ENCODE assay signal across 14 cellular contexts in genomic region chr6:20873425-20874190, GRCh38.
DNase-seq lines count a peak whose midpoint lies in the region; ATAC-seq and TF ChIP-seq lines count a peak whose summit lies in the region.
"Had no signal": no experiment of that assay in that cellular context is flagged by ENCODE, and none has a peak within 500 bp of the region (broad histone marks: within the 10 kb centered on the region; RNA-seq: fewer than 3 reads in every experiment).

No MANE protein-coding gene starts in this region.

- no peaks in the 10 kb centered on the region for H4K20me1 ChIP-seq in HCT116 (ENCODE audit: insufficient read depth)
- H4K20me1 ChIP-seq: BLaER1 had no signal

- 79 to 81% methylated on average over 7 of the region's 7 CpGs for WGBS in thyroid gland, 2 donors
- 79 to 87% methylated on average over 7 of the region's 7 CpGs for WGBS in transverse colon (ENCODE audit: low coverage in 1 of 2), 2 donors

- H3K4me1 Mint-ChIP-seq in activated CD4-positive, alpha-beta T cell treated with anti-CD3 and anti-CD28 coated beads for 36 hours: peaks cover 14% of the 10 kb centered on the region

- DNase-seq in A673 (ENCODE audit: low spot score): peak; percentile 27
- DNase-seq in HCT116 (ENCODE audit: low read depth, low spot score): no peak
- no peak for DNase-seq in SK-N-MC (ENCODE audit: low read depth, low spot score)
- DNase-seq in foreskin keratinocyte: no peak
- DNase-seq in thyroid gland: no peak
- DNase-seq in activated CD4-positive, alpha-beta T cell treated with anti-CD3 and anti-CD28 coated beads for 48 hours: no peak
- DNase-seq in activated CD4-positive, alpha-beta T cell treated with anti-CD3 and anti-CD28 coated beads for 36 hours: no peak
- no peak for DNase-seq in transverse colon
- DNase-seq: activated CD4-positive, alpha-beta T cell treated with anti-CD3 and anti-CD28 coated beads for 4 hours; activated gamma-delta T cell treated with Interleukin-2 at 50 U/mL for 16 hours; naive thymus-derived CD4-positive, alpha-beta T cell; NCI-H2171 treated with DMSO at 0.1 percent for 48 hours; SHP77 treated with DMSO at 0.1 percent for 48 hours had no signal

- no peaks in the 10 kb centered on the region for H3K36me3 ChIP-seq in A673 (ENCODE audit: insufficient read depth, low read length, poor library complexity, severe bottlenecking)
- no peaks in the 10 kb centered on the region for H3K36me3 ChIP-seq in HCT116 (ENCODE audit: control insufficient read depth in 1 of 2, insufficient read depth in 2 of 2, low read length in 2 of 2)
- H3K36me3 ChIP-seq in SK-N-MC (ENCODE audit: insufficient read depth, low read length): no peaks in the 10 kb centered on the region
- no peaks in the 10 kb centered on the region for H3K36me3 ChIP-seq in thyroid gland
- no peaks in the 10 kb centered on the region for H3K36me3 ChIP-seq in transverse colon
- H3K36me3 ChIP-seq: BLaER1 had no signal

- H3K4me3 ChIP-seq in A673 (ENCODE audit: low read depth, low read length, poor library complexity, severe bottlenecking) (no peak overlapping the region), HCT116 (replicated peaks in 1 of 2; ENCODE audit: low read depth in 1 of 2, low read length in 2 of 2) (no peak overlapping the region), SK-N-MC (no peak overlapping the region), thyroid gland (replicated peaks in 1 of 3) (no peak overlapping the region), transverse colon (no peak overlapping the region)
- H3K4me3 ChIP-seq: BLaER1 had no signal

- intact Hi-C loops in A673 (cut with micrococcal nuclease; ENCODE audit: unreplicated experiment) (loop anchor here (5.0 to 10.0 kb wide), 3 partner anchors 119 to 311 kb away; no protein-coding TSS in a partner anchor), HCT116 (cut with micrococcal nuclease) (loop anchor here (2.0 to 10.0 kb wide), 2 partner anchors 309 to 431 kb away; no protein-coding TSS in a partner anchor), thyroid gland (cut with DNase I) (loop anchor here (10.0 kb wide), 1 partner anchor 711 kb away; no protein-coding TSS in a partner anchor), transverse colon (cut with DNase I; ENCODE audit: low total_unique reads) (no loop called here)
- intact Hi-C loops in activated CD4-positive, alpha-beta T cell treated with anti-CD3 and anti-CD28 coated beads for 36 hours (cut with DNase I, micrococcal nuclease): loop anchor here in 1 of 2 experiments (10.0 kb wide), 1 partner anchor 391 kb away; no protein-coding TSS in a partner anchor

- H3K9me3 ChIP-seq in A673 (ENCODE audit: low read depth, low read length, poor library complexity, severe bottlenecking): no peaks in the 10 kb centered on the region
- no peaks in the 10 kb centered on the region for H3K9me3 ChIP-seq in HCT116 (ENCODE audit: control insufficient read depth in 1 of 2, insufficient read depth in 1 of 2, low read depth in 1 of 2, low read length in 2 of 2)
- H3K9me3 ChIP-seq in SK-N-MC (ENCODE audit: low read depth, low read length): no peaks in the 10 kb centered on the region
- no peaks in the 10 kb centered on the region for H3K9me3 ChIP-seq in thyroid gland
- no peaks in the 10 kb centered on the region for H3K9me3 ChIP-seq in transverse colon
- H3K9me3 ChIP-seq: BLaER1 had no signal

- H3K9me3 Mint-ChIP-seq in activated CD4-positive, alpha-beta T cell treated with anti-CD3 and anti-CD28 coated beads for 36 hours (ENCODE audit: low read depth): no peaks in the 10 kb centered on the region

- peak; percentile 61 for TF ChIP-seq RAD21 in HCT116 (IDR thresholded peaks at IDR 0.05; ENCODE audit: low read depth)

- RAD21 ChIA-PET in HCT116 (lab: Charles Lee; ENCODE audit: low non-redundant PET in 1 of 2, low total read pairs in 2 of 2, uncharacterized antibody in 2 of 2, unreplicated experiment in 2 of 2): interaction anchor here (0.5 to 1.1 kb wide), 2 partner anchors 307 to 715 kb away, joined by 3 to 4 read pairs; no protein-coding TSS in a partner anchor

- H3K4me1 ChIP-seq in A673 (ENCODE audit: insufficient read depth, low read length, poor library complexity, severe bottlenecking): peaks cover 31% of the 10 kb centered on the region
- H3K4me1 ChIP-seq in HCT116 (ENCODE audit: control insufficient read depth in 1 of 2, insufficient read depth in 2 of 2, low read length in 2 of 2): peaks cover 35 to 41% of the 10 kb centered on the region in 2 experiments
- H3K4me1 ChIP-seq in foreskin keratinocyte: peaks cover 17% of the 10 kb centered on the region
- H3K4me1 ChIP-seq in thyroid gland: peaks cover 0 to 6% of the 10 kb centered on the region in 2 donors
- peaks cover 0 to 5% (median 0%) of the 10 kb centered on the region in 4 donors for H3K4me1 ChIP-seq in transverse colon

- H3K27me3 ChIP-seq in A673 (replicated peaks; ENCODE audit: insufficient read depth, low read depth, low read length, poor library complexity) (no peaks in the 10 kb centered on the region), HCT116 (ENCODE audit: insufficient read depth, low read length) (no peaks in the 10 kb centered on the region), foreskin keratinocyte (no peaks in the 10 kb centered on the region), thyroid gland (no peaks in the 10 kb centered on the region), transverse colon (no peaks in the 10 kb centered on the region)
- H3K27me3 ChIP-seq: BLaER1 had no signal

- H3K36me3 Mint-ChIP-seq in activated CD4-positive, alpha-beta T cell treated with anti-CD3 and anti-CD28 coated beads for 36 hours (ENCODE audit: low read depth): peaks cover 4% of the 10 kb centered on the region

- ATAC-seq in HCT116: no peak
- no peak for ATAC-seq in foreskin keratinocyte
- ATAC-seq in activated CD4-positive, alpha-beta T cell treated with anti-CD3 and anti-CD28 coated beads for 36 hours: no peak
- ATAC-seq: naive thymus-derived CD4-positive, alpha-beta T cell had no signal

- H3K9me2 ChIP-seq in HCT116 (ENCODE audit: insufficient read depth): no peaks in the 10 kb centered on the region

- H3K27ac Mint-ChIP-seq in activated CD4-positive, alpha-beta T cell treated with anti-CD3 and anti-CD28 coated beads for 36 hours: no peak overlapping the region

- TF ChIP-seq POLR2A in HCT116 (IDR thresholded peaks at IDR 0.05; ENCODE audit: borderline replicate concordance, extremely low read depth, insufficient read depth, insufficient read length) (no peak), thyroid gland (IDR thresholded peaks at IDR 0.05) (no peak), transverse colon (IDR thresholded peaks at IDR 0.05) (no peak)

- in situ Hi-C loops in transverse colon (cut with MboI; ENCODE audit: low pct_ligation_motif_present in 1 of 4, low pct_unique_long_range_greater_than_20kb in 1 of 4, low sequenced_read_pairs in 3 of 4): no loop called here

- H3K4me2 ChIP-seq in HCT116 (ENCODE audit: low read length): no peak overlapping the region
- H3K4me2 ChIP-seq: BLaER1 had no signal

- no peaks in the 10 kb centered on the region for H3K27me3 Mint-ChIP-seq in activated CD4-positive, alpha-beta T cell treated with anti-CD3 and anti-CD28 coated beads for 36 hours
- H3K27me3 Mint-ChIP-seq: naive thymus-derived CD4-positive, alpha-beta T cell had no signal

- BruUV-seq in A673 (replicated peaks; lab: Mats Ljungman, UMichigan): no TSS peak
- BruUV-seq in HCT116 (replicated peaks; lab: Mats Ljungman, UMichigan): no TSS peak

- peak; percentile 47 for TF ChIP-seq CTCF in A673 (conservative IDR thresholded peaks at IDR 0.05; ENCODE audit: low read depth, low read length)
- TF ChIP-seq CTCF in HCT116 (IDR thresholded peaks at IDR 0.05 in 2 of 3, conservative IDR thresholded peaks at IDR 0.05 in 1 of 3; ENCODE audit: borderline replicate concordance in 1 of 3, insufficient read depth in 1 of 3, low read depth in 2 of 3, low read length in 2 of 3): peak; percentile 17 to 40 (median 34); a peak in 4 of 6 replicates
- peak; percentile 53 for TF ChIP-seq CTCF in foreskin keratinocyte (conservative IDR thresholded peaks at IDR 0.05)
- TF ChIP-seq CTCF in thyroid gland (IDR thresholded peaks at IDR 0.05): no peak
- no peak for TF ChIP-seq CTCF in transverse colon (IDR thresholded peaks at IDR 0.05)

- H2AFZ ChIP-seq in HCT116 (ENCODE audit: low read depth, low read length, poor library complexity, severe bottlenecking): no peak overlapping the region

- CTCF ChIA-PET in A673 (lab: Charles Lee): no interaction called here
- CTCF ChIA-PET in HCT116 (lab: Charles Lee): interaction anchor here (1.2 to 3.2 kb wide), 2 partner anchors 309 to 715 kb away, joined by 15 to 24 read pairs; no protein-coding TSS in a partner anchor
- CTCF ChIA-PET in activated CD4-positive, alpha-beta T cell treated with anti-CD3 and anti-CD28 coated beads for 36 hours (lab: Charles Lee): no interaction called here

- no peaks in the 10 kb centered on the region for H3K79me2 ChIP-seq in HCT116 (ENCODE audit: insufficient read depth, low read length)

- POLR2A ChIA-PET in A673 (lab: Charles Lee; ENCODE audit: low non-redundant PET): no interaction called here
- POLR2A ChIA-PET in HCT116 (lab: Charles Lee): interaction anchor here (0.9 to 2.1 kb wide), 2 partner anchors 715 to 720 kb away, joined by 6 to 7 read pairs; partner anchors contain the start of gene SOX4
- POLR2A ChIA-PET in activated CD4-positive, alpha-beta T cell treated with anti-CD3 and anti-CD28 coated beads for 36 hours (lab: Charles Lee): no interaction called here

- H3K27ac ChIP-seq in A673 (ENCODE audit: low read depth, low read length, poor library complexity, severe bottlenecking): no peak overlapping the region
- no peak overlapping the region for H3K27ac ChIP-seq in HCT116 (ENCODE audit: low read depth, low read length)
- no peak overlapping the region for H3K27ac ChIP-seq in SK-N-MC
- no peak overlapping the region for H3K27ac ChIP-seq in foreskin keratinocyte
- no peak overlapping the region for H3K27ac ChIP-seq in thyroid gland
- no peak overlapping the region for H3K27ac ChIP-seq in transverse colon
- H3K27ac ChIP-seq: BLaER1 had no signal

- H3K4me3 Mint-ChIP-seq in activated CD4-positive, alpha-beta T cell treated with anti-CD3 and anti-CD28 coated beads for 36 hours: no peak overlapping the region
- H3K4me3 Mint-ChIP-seq: naive thymus-derived CD4-positive, alpha-beta T cell had no signal

- no peak overlapping the region for H3K9ac ChIP-seq in HCT116 (ENCODE audit: low read length)
- peak overlapping the region; percentile 16 for H3K9ac ChIP-seq in SK-N-MC (ENCODE audit: insufficient read length)
- H3K9ac ChIP-seq: BLaER1 had no signal

- TF ChIP-seq EP300 in transverse colon (IDR thresholded peaks at IDR 0.05; ENCODE audit: low read depth): no peak

TF ChIP-seq in HCT116, 20 proteins besides CTCF, POLR2A, EP300 and RAD21 (continues in another document):
- no peak for TF ChIP-seq JUND (IDR thresholded peaks at IDR 0.05)

Comparison
In these comparisons a context has a peak if more than half of its experiments do, and no peak if none do; other contexts are left out.
1. CTCF ChIP-seq: peak in A673 (single experiment), HCT116 (3 of 3) and foreskin keratinocyte (single experiment); none in thyroid gland (0 of 6) and transverse colon (0 of 5).